In genomic region chrX:49291615-49292337, GRCh38 we compare ENCODE assay signal across 8 cellular contexts. TPM values are rescaled to one million over a fixed set of nuclear protein-coding genes. Genes with fewer than 3 reads are reported as not detected.
DNase-seq lines count a peak whose midpoint lies in the region; ATAC-seq and TF ChIP-seq lines count a peak whose summit lies in the region.

No MANE protein-coding gene starts in this region.

- TF ChIP-seq CTCF in DND-41 (IDR thresholded peaks at IDR 0.05; ENCODE audit: borderline replicate concordance, extremely low read depth, low read length, poor library complexity, severe bottlenecking): peak; percentile 85
- TF ChIP-seq CTCF in HFF-Myc (IDR thresholded peaks at IDR 0.05; ENCODE audit: low read depth, low read length, missing control alignments): peak; percentile 66
- peak; percentile 75 for TF ChIP-seq CTCF in OCI-LY7 (conservative IDR thresholded peaks at IDR 0.05; ENCODE audit: low read length)
- TF ChIP-seq CTCF in foreskin fibroblast (IDR thresholded peaks at IDR 0.05; ENCODE audit: low read depth, low read length): peak; percentile 51
- peak; percentile 51 for TF ChIP-seq CTCF in parathyroid adenoma (IDR thresholded peaks at IDR 0.05)
- TF ChIP-seq CTCF in vagina (IDR thresholded peaks at IDR 0.05): peak; percentile 24 to 35 (median 32)

- H3K9ac ChIP-seq in DND-41 (ENCODE audit: low read depth, low read length) (no peak overlapping the region), parathyroid adenoma (no peak overlapping the region)

- H3K79me2 ChIP-seq in DND-41 (ENCODE audit: insufficient read depth, low read length): no peaks in the 10 kb centered on the region
- no peaks in the 10 kb centered on the region for H3K79me2 ChIP-seq in OCI-LY7 (ENCODE audit: insufficient read depth, low read depth, low read length)
- H3K79me2 ChIP-seq in parathyroid adenoma: no peaks in the 10 kb centered on the region

- H3K27me3 ChIP-seq in DND-41 (ENCODE audit: insufficient read depth, low read length, poor library complexity) (no peaks in the 10 kb centered on the region), parathyroid adenoma (ENCODE audit: control insufficient read depth, insufficient read depth, low read length) (no peaks in the 10 kb centered on the region), vagina (no peaks in the 10 kb centered on the region)

- intact Hi-C loops in OCI-LY7 (cut with micrococcal nuclease; ENCODE audit: unreplicated experiment) (no loop called here), vagina (cut with DNase I) (no loop called here)

- H3K27ac ChIP-seq in DND-41 (ENCODE audit: low read length) (no peak overlapping the region), OCI-LY7 (ENCODE audit: low read depth, low read length, poor library complexity, severe bottlenecking) (no peak overlapping the region), parathyroid adenoma (no peak overlapping the region), vagina (no peak overlapping the region)

- BruUV-seq in OCI-LY7 (replicated peaks; lab: Mats Ljungman, UMichigan): no TSS peak

- DNase-seq in DND-41 (peak; percentile 68), HFF-Myc (ENCODE audit: extremely low read depth, low read depth) (peak; percentile 15), OCI-LY7 (ENCODE audit: low spot score) (peak; percentile 51), foreskin fibroblast (peak in 1 of 2 donors; percentile 68), vagina (ENCODE audit: extremely low spot score in 2 of 2) (no peak)
- peak; percentile 87 to 90 for DNase-seq in activated T-cell treated with anti-CD3 and anti-CD28 coated beads, Interleukin-2, amount 50 U/mL, for 48 hours

- no peaks in the 10 kb centered on the region for H3K9me3 ChIP-seq in DND-41 (ENCODE audit: insufficient read depth, low read length, severe bottlenecking)
- H3K9me3 ChIP-seq in OCI-LY7 (ENCODE audit: low read length): no peaks in the 10 kb centered on the region
- no peaks in the 10 kb centered on the region for H3K9me3 ChIP-seq in parathyroid adenoma (ENCODE audit: control insufficient read depth, low read length)
- no peaks in the 10 kb centered on the region for H3K9me3 ChIP-seq in vagina

- no peak overlapping the region for H3K4me2 ChIP-seq in DND-41 (ENCODE audit: insufficient read depth, low read length)
- no peak overlapping the region for H3K4me2 ChIP-seq in OCI-LY7 (ENCODE audit: low read length)
- H3K4me2 ChIP-seq in parathyroid adenoma (ENCODE audit: low read length): no peak overlapping the region

- no peaks in the 10 kb centered on the region for H3K9me2 ChIP-seq in OCI-LY7 (ENCODE audit: insufficient read depth, low read length)

- H2AFZ ChIP-seq in DND-41 (ENCODE audit: low read depth, low read length) (peak overlapping the region; percentile 26; the same call in 1 of the 2 replicates), OCI-LY7 (ENCODE audit: low read length) (no peak overlapping the region), parathyroid adenoma (no peak overlapping the region)

- no peaks in the 10 kb centered on the region for H4K20me1 ChIP-seq in DND-41 (ENCODE audit: insufficient read depth, low read length)
- no peaks in the 10 kb centered on the region for H4K20me1 ChIP-seq in OCI-LY7 (ENCODE audit: insufficient read depth, low read length)

- no peak for TF ChIP-seq POLR2A in vagina (IDR thresholded peaks at IDR 0.05)

- no peak overlapping the region for H3K4me3 ChIP-seq in DND-41 (ENCODE audit: low read depth in 1 of 2, low read length in 2 of 2)
- H3K4me3 ChIP-seq in HFF-Myc (replicated peaks; ENCODE audit: low read depth, low read length): no peak overlapping the region
- H3K4me3 ChIP-seq in OCI-LY7 (ENCODE audit: low read depth, low read length, poor library complexity, severe bottlenecking): no peak overlapping the region
- H3K4me3 ChIP-seq in foreskin fibroblast (ENCODE audit: low read depth in 1 of 2, low read length in 2 of 2): no peak overlapping the region
- no peak overlapping the region for H3K4me3 ChIP-seq in parathyroid adenoma (ENCODE audit: low read depth, low read length)
- H3K4me3 ChIP-seq in vagina: no peak overlapping the region

- POLR2A ChIA-PET in OCI-LY7 (lab: Charles Lee): interaction anchor here (0.6 kb wide), 1 partner anchor 698 kb away, joined by 3 read pairs; no protein-coding TSS in a partner anchor

- ATAC-seq in DND-41 (ENCODE audit: insufficient read depth, low read depth): peak; percentile 90
- ATAC-seq in HG02840 (IDR thresholded peaks at IDR 0.05; ENCODE audit: low FRiP score, unreplicated experiment): no peak

- H3K36me3 ChIP-seq in DND-41 (ENCODE audit: insufficient read depth, low read length): no peaks in the 10 kb centered on the region
- H3K36me3 ChIP-seq in OCI-LY7 (ENCODE audit: insufficient read depth, low read length): no peaks in the 10 kb centered on the region
- H3K36me3 ChIP-seq in parathyroid adenoma (ENCODE audit: control insufficient read depth, insufficient read depth, low read length): no peaks in the 10 kb centered on the region
- H3K36me3 ChIP-seq in vagina: no peaks in the 10 kb centered on the region

- CTCF ChIA-PET in OCI-LY7 (lab: Charles Lee; ENCODE audit: unreplicated experiment): interaction anchor here (0.6 kb wide), 1 partner anchor 1637 kb away, joined by 3 read pairs; no protein-coding TSS in a partner anchor

- H3K4me1 ChIP-seq in DND-41 (ENCODE audit: insufficient read depth, low read length) (no peaks in the 10 kb centered on the region), OCI-LY7 (ENCODE audit: insufficient read depth, low read length, poor library complexity, severe bottlenecking) (no peaks in the 10 kb centered on the region), parathyroid adenoma (no peaks in the 10 kb centered on the region), vagina (no peaks in the 10 kb centered on the region)

RNA-seq across cellular contexts. Expression of gene GAGE10, which starts 11.7 kb away (rescaled TPM):
- total RNA-seq in OCI-LY7 (2014; rRNA removed; shearing (Covaris generic)): not detected in 2 replicates
- total RNA-seq in OCI-LY7 (2022) (not detected in 2 replicates), vagina (not detected)

RNA-seq across cellular contexts. Expression of gene PPP1R3F, which starts 22.2 kb away (rescaled TPM):
- total RNA-seq in OCI-LY7 (2014; rRNA removed; shearing (Covaris generic)): 5.1 and 11.8 TPM in 2 replicates
- total RNA-seq in OCI-LY7 (2022): 5.3 and 5.5 TPM in 2 replicates
- 18.9 TPM for total RNA-seq in vagina

RNA-seq across cellular contexts. Expression of gene FOXP3, which starts 27.3 kb away (rescaled TPM):
- 0.06 TPM in 1 of 2 replicates, not detected in the other for total RNA-seq in OCI-LY7 (2014; rRNA removed; shearing (Covaris generic))
- total RNA-seq in OCI-LY7 (2022) (0.57 and 0.59 TPM in 2 replicates), vagina (1.5 TPM)

RNA-seq across cellular contexts. Expression of gene GAGE12J, which starts 30.1 kb away (rescaled TPM):
- total RNA-seq in OCI-LY7 (2014; rRNA removed; shearing (Covaris generic)): not detected in 2 replicates
- total RNA-seq in OCI-LY7 (2022) (not detected in 2 replicates), vagina (not detected)

RNA-seq across cellular contexts. Expression of gene GAGE13, which starts 39.6 kb away (rescaled TPM):
- total RNA-seq in OCI-LY7 (2014; rRNA removed; shearing (Covaris generic)): not detected in 2 replicates
- total RNA-seq in OCI-LY7 (2022) (not detected in 2 replicates), vagina (not detected)

Comparison
In these comparisons a context has a peak if more than half of its experiments do, and no peak if none do; other contexts are left out.
1. DNase-seq: peak in DND-41 (single experiment), HFF-Myc (single experiment), OCI-LY7 (single experiment) and activated T-cell treated with anti-CD3 and anti-CD28 coated beads, Interleukin-2, amount 50 U/mL, for 48 hours (2 of 2); none in vagina (0 of 2).
2. CTCF ChIP-seq: peak in every context shown above with its lines; median percentile 85 in DND-41; 75 in OCI-LY7; 66 in HFF-Myc; 51 in foreskin fibroblast; 51 in parathyroid adenoma; 32 in vagina.